1 cellular context compared by ENCODE assay signal in genomic region chr9:107284636-107285035, GRCh38.
TF ChIP-seq lines count a peak whose summit lies in the region.

No MANE protein-coding gene starts in this region.

TF ChIP-seq in GM23338, 12 proteins besides CTCF, POLR2A, EP300 and RAD21 (continued from another document):
- no peak for TF ChIP-seq CREB1 (CRISPR knock-in tag; IDR thresholded peaks at IDR 0.05; ENCODE audit: low read depth)
